ENCODE assay signal across 9 cellular contexts in genomic region chr11:55942785-55943392, GRCh38. TPM values are rescaled to one million over a fixed set of nuclear protein-coding genes. Genes with fewer than 3 reads are reported as not detected.
A peak's percentile ranks its signal among the peaks of the same experiment; 100 is the strongest.
DNase-seq lines count a peak whose midpoint lies in the region; ATAC-seq and TF ChIP-seq lines count a peak whose summit lies in the region.
"Had no signal": no experiment of that assay in that cellular context is flagged by ENCODE, and none has a peak within 500 bp of the region (broad histone marks: within the 10 kb centered on the region; RNA-seq: fewer than 3 reads in every experiment).

No MANE protein-coding gene starts in this region.

- TF ChIP-seq CTCF in H9 (conservative IDR thresholded peaks at IDR 0.05), result peak; percentile 80
- peak; percentile 8 to 9 for TF ChIP-seq CTCF in suprapubic skin (IDR thresholded peaks at IDR 0.05)
- no peak for TF ChIP-seq CTCF in ovary (IDR thresholded peaks at IDR 0.05)

- no peak overlapping the region for H3K9ac ChIP-seq in H9 (ENCODE audit: extremely low read depth, insufficient read length, low read length)

- no peaks in the 10 kb centered on the region for H3K23me2 ChIP-seq in H9 (ENCODE audit: insufficient read length, low read depth, low read length, poor library complexity, severe bottlenecking)

- in situ Hi-C loops in Caki2 (cut with HindIII; ENCODE audit: low pct_unique_long_range_greater_than_20kb, low sequenced_read_pairs), result no loop called here

- DNase-seq in Caki2 (ENCODE audit: low read depth) (peak; percentile 8), H9 (no peak), NCI-H748 (lab: John Stamatoyannopoulos, UW; ENCODE audit: unreplicated experiment) (peak; percentile 72), erythroblast (lab: John Stamatoyannopoulos, UW) (peak; percentile 20 to 56), suprapubic skin (ENCODE audit: low spot score in 2 of 2) (no peak), ovary (no peak), retina (no peak)

- no peak overlapping the region for H3K18ac ChIP-seq in H9 (ENCODE audit: insufficient read length, low read depth, low read length)

- no peak overlapping the region for H2BK20ac ChIP-seq in H9 (ENCODE audit: low read depth, low read length, poor library complexity, severe bottlenecking)

- no peak overlapping the region for H3K4me2 ChIP-seq in H9 (ENCODE audit: insufficient read depth, insufficient read length, low read length)

- H3K36me3 ChIP-seq in suprapubic skin (no peaks in the 10 kb centered on the region), ovary (no peaks in the 10 kb centered on the region)

- no peak overlapping the region for H4K91ac ChIP-seq in H9 (ENCODE audit: insufficient read length, low read depth, low read length)

- H3K9me3 ChIP-seq in H9 (ENCODE audit: control insufficient read depth, low read depth, low read length) (peaks cover 7% of the 10 kb centered on the region), suprapubic skin (no peaks in the 10 kb centered on the region), ovary (no peaks in the 10 kb centered on the region)

- H3K27ac Mint-ChIP-seq in H9, result no peak overlapping the region

- H3K4me1 Mint-ChIP-seq in H9, result peaks cover 6% of the 10 kb centered on the region in 2 experiments; a peak in 3 of 4 replicates

- H2BK5ac ChIP-seq in H9 (ENCODE audit: insufficient read length, low read length), result no peak overlapping the region

- H3K56ac ChIP-seq in H9 (ENCODE audit: insufficient read length, low read depth, low read length), result no peak overlapping the region

- no peaks in the 10 kb centered on the region for H4K20me1 ChIP-seq in H9 (ENCODE audit: control insufficient read depth, insufficient read depth, insufficient read length)

- no peak overlapping the region for H3K4ac ChIP-seq in H9 (ENCODE audit: low read depth, low read length)

- no peak overlapping the region for H2AK5ac ChIP-seq in H9 (ENCODE audit: insufficient read length, low read length)

- no peak overlapping the region for H3K27ac ChIP-seq in H9 (ENCODE audit: insufficient read length, low read depth, low read length)
- no peak overlapping the region for H3K27ac ChIP-seq in suprapubic skin
- H3K27ac ChIP-seq in ovary, result no peak overlapping the region

- H3K36me3 Mint-ChIP-seq in H9 (ENCODE audit: insufficient read depth in 1 of 3, low read depth in 3 of 3), result no peaks in the 10 kb centered on the region

- H2AFZ ChIP-seq in H9 (ENCODE audit: low read length), result no peak overlapping the region

- H4K5ac ChIP-seq in H9 (ENCODE audit: insufficient read length, low read depth, low read length), result no peak overlapping the region

- H2BK15ac ChIP-seq in H9 (ENCODE audit: low read depth, low read length), result no peak overlapping the region

- H3K27me3 Mint-ChIP-seq in H9 (ENCODE audit: low read depth), result no peaks in the 10 kb centered on the region

- H3K27me3 ChIP-seq in H9 (ENCODE audit: insufficient read depth, low read length) (no peaks in the 10 kb centered on the region), suprapubic skin (no peaks in the 10 kb centered on the region), ovary (no peaks in the 10 kb centered on the region)

- H2BK12ac ChIP-seq in H9 (ENCODE audit: insufficient read length, low read depth, low read length), result no peak overlapping the region

- H3K23ac ChIP-seq in H9 (ENCODE audit: insufficient read length, low read depth, low read length), result no peak overlapping the region

- no CpG with 5 or more reads among the region's 3 CpGs for WGBS in H9 (ENCODE audit: extremely low coverage, insufficient read length, low lambda C conversion rate)
- 14% methylated on average over 3 of the region's 3 CpGs for WGBS in suprapubic skin
- 1 to 15% (median 2%) methylated on average over 3 of the region's 3 CpGs for WGBS in ovary, 3 donors

- no peak for TF ChIP-seq POLR2A in erythroblast (IDR thresholded peaks at IDR 0.05; ENCODE audit: low read length)
- TF ChIP-seq POLR2A in suprapubic skin (IDR thresholded peaks at IDR 0.05), result no peak
- no peak for TF ChIP-seq POLR2A in ovary (IDR thresholded peaks at IDR 0.05)

- H3K4me1 ChIP-seq in H9 (ENCODE audit: insufficient read depth, low read length) (peaks cover 5% of the 10 kb centered on the region; the same call in 1 of the 2 replicates), suprapubic skin (no peaks in the 10 kb centered on the region), ovary (ENCODE audit: insufficient read depth) (no peaks in the 10 kb centered on the region)

- no peak for ATAC-seq in GM21576 (IDR thresholded peaks at IDR 0.05; ENCODE audit: unreplicated experiment)

- no peak overlapping the region for H3T11ph ChIP-seq in H9 (ENCODE audit: low read length)

- H2BK120ac ChIP-seq in H9 (ENCODE audit: low read depth, low read length, poor library complexity, severe bottlenecking), result no peak overlapping the region

- TF ChIP-seq EP300 in suprapubic skin (IDR thresholded peaks at IDR 0.05) (no peak), ovary (IDR thresholded peaks at IDR 0.05) (no peak)

- H3K9me3 Mint-ChIP-seq in H9, result peaks cover 3 to 8% of the 10 kb centered on the region in 2 experiments; a peak in 3 of 5 replicates

- H3K79me2 ChIP-seq in H9 (ENCODE audit: insufficient read depth, low read length), result no peaks in the 10 kb centered on the region

- H3K4me3 ChIP-seq in suprapubic skin (no peak overlapping the region), ovary (no peak overlapping the region)

- no peak overlapping the region for H3K4me3 Mint-ChIP-seq in H9

- intact Hi-C loops in ovary (cut with DNase I), result no loop called here

- no peak overlapping the region for H3K14ac ChIP-seq in H9 (ENCODE audit: insufficient read depth, low read length)

- no peaks in the 10 kb centered on the region for H3K79me1 ChIP-seq in H9 (ENCODE audit: insufficient read depth, low read depth, low read length, poor library complexity, severe bottlenecking)

- H4K8ac ChIP-seq in H9 (replicated peaks; ENCODE audit: insufficient read length, low read depth, low read length), result no peak overlapping the region

RNA-seq across cellular contexts. Expression of gene OR5I1, which starts 6.7 kb away (rescaled TPM):
- not detected in 2 replicates for total RNA-seq in Caki2 (2014; rRNA removed; shearing (Covaris generic); ENCODE audit: low replicate concordance)
- not detected in 2 replicates for total RNA-seq in H9 (2021)
- not detected for total RNA-seq in suprapubic skin
- not detected for total RNA-seq in ovary
- polyA plus RNA-seq in ovary, result not detected
- total RNA-seq: urinary bladder had no signal
- polyA plus RNA-seq: urinary bladder had no signal

RNA-seq across cellular contexts. Expression of gene OR10AG1, which starts 26.9 kb away (rescaled TPM):
- not detected in 2 replicates for total RNA-seq in Caki2 (2014; rRNA removed; shearing (Covaris generic); ENCODE audit: low replicate concordance)
- total RNA-seq in H9 (2021), result not detected in 2 replicates
- total RNA-seq in suprapubic skin, result not detected
- not detected for total RNA-seq in ovary
- polyA plus RNA-seq in ovary, result not detected
- total RNA-seq: urinary bladder had no signal
- polyA plus RNA-seq: urinary bladder had no signal

RNA-seq across cellular contexts. Expression of gene OR5W2, which starts 28.5 kb away (rescaled TPM):
- total RNA-seq in Caki2 (2014; rRNA removed; shearing (Covaris generic); ENCODE audit: low replicate concordance), result not detected in 2 replicates
- total RNA-seq in H9 (2021) (not detected in 2 replicates), suprapubic skin (not detected), ovary (not detected)
- polyA plus RNA-seq in ovary, result not detected
- total RNA-seq: urinary bladder had no signal
- polyA plus RNA-seq: urinary bladder had no signal

RNA-seq across cellular contexts. Expression of gene OR5F1, which starts 51.5 kb away (rescaled TPM):
- not detected in 2 replicates for total RNA-seq in Caki2 (2014; rRNA removed; shearing (Covaris generic); ENCODE audit: low replicate concordance)
- not detected in 2 replicates for total RNA-seq in H9 (2021)
- not detected for total RNA-seq in suprapubic skin
- not detected for total RNA-seq in ovary
- not detected for polyA plus RNA-seq in ovary
- total RNA-seq: urinary bladder had no signal
- polyA plus RNA-seq: urinary bladder had no signal

RNA-seq across cellular contexts. Expression of gene TRIM51, which starts 59.8 kb away (rescaled TPM):
- total RNA-seq in Caki2 (2014; rRNA removed; shearing (Covaris generic); ENCODE audit: low replicate concordance), result not detected in 2 replicates
- total RNA-seq in H9 (2021) (not detected in 2 replicates), suprapubic skin (not detected), ovary (not detected)
- not detected for polyA plus RNA-seq in ovary
- total RNA-seq: urinary bladder had no signal
- polyA plus RNA-seq: urinary bladder had no signal

Comparison
In these comparisons a context has a peak if more than half of its experiments do, and no peak if none do; other contexts are left out.
1. DNase-seq: peak in Caki2 (single experiment), NCI-H748 (single experiment) and erythroblast (2 of 2); none in H9 (single experiment), suprapubic skin (0 of 2), ovary (0 of 5) and retina (single experiment).
2. CTCF ChIP-seq: peak in H9 (single experiment) and suprapubic skin (2 of 2); none in ovary (0 of 3).